Comparison of ENCODE assay signal across 1 cellular context in the genomic region with DNA sequence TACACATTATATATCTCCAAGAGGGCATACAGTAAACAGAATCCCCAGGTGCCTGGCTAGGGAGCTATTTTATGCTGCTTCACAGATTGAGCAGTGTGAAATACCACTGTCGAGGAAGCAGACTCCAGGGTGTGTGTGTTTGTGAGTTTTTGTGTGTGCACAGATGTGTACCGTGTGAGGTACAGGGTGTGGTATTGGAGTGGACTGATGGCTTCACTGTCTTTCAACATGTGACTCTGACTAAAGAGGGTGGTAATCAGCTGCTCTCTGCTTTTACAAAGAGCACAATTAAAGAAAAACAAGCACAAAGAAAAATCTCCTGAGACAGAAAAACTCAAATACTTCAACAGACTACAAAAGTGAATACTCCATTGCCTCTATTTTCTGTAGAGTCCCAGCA.
TF ChIP-seq lines count a peak whose summit lies in the region.

No MANE protein-coding gene starts in this region.

TF ChIP-seq in WTC11, 78 proteins besides CTCF, POLR2A, EP300 and RAD21 (continued from another document):
- no peak for TF ChIP-seq IRF2 (CRISPR knock-in tag; IDR thresholded peaks at IDR 0.05; ENCODE audit: borderline replicate concordance, low read depth)
- TF ChIP-seq ZNF121 (CRISPR knock-in tag; IDR thresholded peaks at IDR 0.05) = no peak
- TF ChIP-seq TEAD1 (CRISPR knock-in tag; IDR thresholded peaks at IDR 0.05) = no peak
- TF ChIP-seq EMX1 (CRISPR knock-in tag; IDR thresholded peaks at IDR 0.05) = no peak
- TF ChIP-seq GRHL2 (CRISPR knock-in tag; IDR thresholded peaks at IDR 0.05; ENCODE audit: insufficient replicate concordance, severe bottlenecking) = no peak
- TF ChIP-seq CBFB (CRISPR knock-in tag; IDR thresholded peaks at IDR 0.05; ENCODE audit: low read depth) = no peak
- TF ChIP-seq, protein P1, sequence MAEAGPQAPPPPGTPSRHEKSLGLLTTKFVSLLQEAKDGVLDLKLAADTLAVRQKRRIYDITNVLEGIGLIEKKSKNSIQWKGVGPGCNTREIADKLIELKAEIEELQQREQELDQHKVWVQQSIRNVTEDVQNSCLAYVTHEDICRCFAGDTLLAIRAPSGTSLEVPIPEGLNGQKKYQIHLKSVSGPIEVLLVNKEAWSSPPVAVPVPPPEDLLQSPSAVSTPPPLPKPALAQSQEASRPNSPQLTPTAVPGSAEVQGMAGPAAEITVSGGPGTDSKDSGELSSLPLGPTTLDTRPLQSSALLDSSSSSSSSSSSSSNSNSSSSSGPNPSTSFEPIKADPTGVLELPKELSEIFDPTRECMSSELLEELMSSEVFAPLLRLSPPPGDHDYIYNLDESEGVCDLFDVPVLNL (CRISPR knock-in tag; IDR thresholded peaks at IDR 0.05; ENCODE audit: borderline replicate concordance, low read depth) = no peak
- TF ChIP-seq, protein P2, sequence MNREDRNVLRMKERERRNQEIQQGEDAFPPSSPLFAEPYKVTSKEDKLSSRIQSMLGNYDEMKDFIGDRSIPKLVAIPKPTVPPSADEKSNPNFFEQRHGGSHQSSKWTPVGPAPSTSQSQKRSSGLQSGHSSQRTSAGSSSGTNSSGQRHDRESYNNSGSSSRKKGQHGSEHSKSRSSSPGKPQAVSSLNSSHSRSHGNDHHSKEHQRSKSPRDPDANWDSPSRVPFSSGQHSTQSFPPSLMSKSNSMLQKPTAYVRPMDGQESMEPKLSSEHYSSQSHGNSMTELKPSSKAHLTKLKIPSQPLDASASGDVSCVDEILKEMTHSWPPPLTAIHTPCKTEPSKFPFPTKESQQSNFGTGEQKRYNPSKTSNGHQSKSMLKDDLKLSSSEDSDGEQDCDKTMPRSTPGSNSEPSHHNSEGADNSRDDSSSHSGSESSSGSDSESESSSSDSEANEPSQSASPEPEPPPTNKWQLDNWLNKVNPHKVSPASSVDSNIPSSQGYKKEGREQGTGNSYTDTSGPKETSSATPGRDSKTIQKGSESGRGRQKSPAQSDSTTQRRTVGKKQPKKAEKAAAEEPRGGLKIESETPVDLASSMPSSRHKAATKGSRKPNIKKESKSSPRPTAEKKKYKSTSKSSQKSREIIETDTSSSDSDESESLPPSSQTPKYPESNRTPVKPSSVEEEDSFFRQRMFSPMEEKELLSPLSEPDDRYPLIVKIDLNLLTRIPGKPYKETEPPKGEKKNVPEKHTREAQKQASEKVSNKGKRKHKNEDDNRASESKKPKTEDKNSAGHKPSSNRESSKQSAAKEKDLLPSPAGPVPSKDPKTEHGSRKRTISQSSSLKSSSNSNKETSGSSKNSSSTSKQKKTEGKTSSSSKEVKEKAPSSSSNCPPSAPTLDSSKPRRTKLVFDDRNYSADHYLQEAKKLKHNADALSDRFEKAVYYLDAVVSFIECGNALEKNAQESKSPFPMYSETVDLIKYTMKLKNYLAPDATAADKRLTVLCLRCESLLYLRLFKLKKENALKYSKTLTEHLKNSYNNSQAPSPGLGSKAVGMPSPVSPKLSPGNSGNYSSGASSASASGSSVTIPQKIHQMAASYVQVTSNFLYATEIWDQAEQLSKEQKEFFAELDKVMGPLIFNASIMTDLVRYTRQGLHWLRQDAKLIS (CRISPR knock-in tag; IDR thresholded peaks at IDR 0.05; ENCODE audit: borderline replicate concordance) = no peak
- TF ChIP-seq ZNF263 (CRISPR knock-in tag; IDR thresholded peaks at IDR 0.05; ENCODE audit: low read depth) = no peak
TF ChIP-seq in WTC11: peak in this region for 0.
